Comparison of ENCODE assay signal across 37 cellular contexts in the genomic region with DNA sequence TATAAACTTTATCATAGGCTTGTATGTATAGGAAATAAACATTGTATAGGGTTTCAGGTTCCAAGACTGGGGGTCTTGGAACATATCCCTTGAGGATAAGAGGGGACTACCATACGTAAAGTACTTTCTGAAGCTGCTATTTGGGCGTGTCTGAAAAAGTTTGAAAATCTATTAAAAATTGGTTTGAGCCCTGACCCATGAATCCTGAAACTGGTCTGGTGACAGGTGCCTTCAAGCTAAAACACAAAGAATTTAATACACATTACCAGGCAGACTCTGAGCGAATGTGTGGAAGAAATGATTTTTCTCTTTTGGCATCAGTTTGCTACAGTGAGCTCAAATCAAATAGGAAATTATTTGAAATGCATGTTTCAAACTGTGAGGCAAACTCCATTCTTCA. TPM values are rescaled to one million over a fixed set of nuclear protein-coding genes. Genes with fewer than 3 reads are reported as not detected.
"Had no signal": no experiment of that assay in that cellular context is flagged by ENCODE, and none has a peak within 500 bp of the region (broad histone marks: within the 10 kb centered on the region; RNA-seq: fewer than 3 reads in every experiment).

No MANE protein-coding gene starts in this region.

- H3K9me3 ChIP-seq: MG63 had no signal

- H3K4me3 ChIP-seq: MG63 had no signal

- DNase-seq: Karpas-422, Kasumi-1, MG63, MM.1S, MV-4-11, NCI-H1048, NCI-H1092, NCI-H1092 treated with DMSO at 0.1 percent for 48 hours, NCI-H1105, NCI-H1105 treated with DMSO at 0.1 percent for 48 hours, NCI-H1417, NCI-H1417 treated with DMSO at 0.1 percent for 48 hours, NCI-H1436, NCI-H1436 treated with DMSO at 0.1 percent for 48 hours, NCI-H146, NCI-H1694, NCI-H1694 treated with DMSO at 0.1 percent for 48 hours, NCI-H187, NCI-H187 treated with DMSO at 0.1 percent for 48 hours, NCI-H1930, NCI-H2029, NCI-H2029 treated with DMSO at 0.1 percent for 48 hours, NCI-H2081, NCI-H2081 treated with DMSO at 0.1 percent for 48 hours, NCI-H2107, NCI-H2171, NCI-H2171 treated with DMSO at 0.1 percent for 48 hours, NCI-H2227 treated with DMSO at 0.1 percent for 48 hours, NCI-H226, NCI-H345, NCI-H446, NCI-H446 treated with DMSO at 0.1 percent for 48 hours, NCI-H510A, NCI-H510A treated with DMSO at 0.1 percent for 48 hours, NCI-H524 had no signal

- H3K36me3 ChIP-seq: MG63 had no signal

RNA-seq across cellular contexts. Expression of gene TF, which starts 16.3 kb away (rescaled TPM):
- total RNA-seq: LHCN-M2, M059J had no signal
